ENCODE assay signal across 25 cellular contexts in the genomic region with DNA sequence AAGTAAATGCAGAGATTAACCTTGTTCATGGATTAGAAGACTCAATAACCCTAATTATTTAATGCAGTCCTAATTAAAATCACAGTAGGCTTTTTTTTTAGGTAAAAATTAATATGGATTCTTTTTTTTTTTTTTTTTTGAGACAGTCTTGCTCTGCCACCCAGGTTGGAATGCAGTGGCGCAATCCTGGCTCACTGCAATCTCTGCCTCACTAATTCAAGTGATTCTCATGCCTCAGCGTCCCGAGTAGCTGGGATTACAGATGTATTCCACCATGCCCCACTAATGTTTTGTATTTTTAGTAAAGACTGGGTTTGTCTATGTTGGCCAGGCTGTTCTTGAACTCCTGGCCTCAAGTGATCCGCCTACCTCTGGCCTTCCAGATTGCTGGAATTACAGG.
"Had no signal": no experiment of that assay in that cellular context is flagged by ENCODE, and none has a peak within 500 bp of the region (broad histone marks: within the 10 kb centered on the region; RNA-seq: fewer than 3 reads in every experiment).

No MANE protein-coding gene starts in this region.

- H3K36me3 ChIP-seq: MG63, SJCRH30 had no signal

- H3K4me2 ChIP-seq: KMS-11, SK-N-SH had no signal

- H3K9me3 ChIP-seq: SJCRH30, SK-N-SH had no signal

- H3K27me3 ChIP-seq: MG63, SJCRH30 had no signal

- H3K9ac ChIP-seq: KMS-11, SK-N-SH had no signal

- H3K4me1 ChIP-seq: SJCRH30 had no signal

- H3K27ac ChIP-seq: KMS-11, RWPE1, SJCRH30, VCaP had no signal

- DNase-seq: activated CD4-positive, alpha-beta memory T cell treated with anti-CD3 and anti-CD28 coated beads, Interleukin-2, amount 10 ng/mL, durations not matched to agents 7 days and 5 days; activated CD4-positive, alpha-beta T cell treated with anti-CD3 and anti-CD28 coated beads, Interleukin-2, amount 50 U/mL, for 1 hour; activated CD4-positive, CD25-positive, alpha-beta regulatory T cell; activated CD8-positive, alpha-beta memory T cell treated with anti-CD3 and anti-CD28 coated beads, Interleukin-2, amount 50 U/mL, for 48 hours; activated effector memory CD4-positive, alpha-beta T cell treated with anti-CD3 and anti-CD28 coated beads, Interleukin-2, amount 50 U/mL, for 16 hours; activated naive CD4-positive, alpha-beta T cell treated with Interleukin-2 at 50 U/mL for 16 hours; activated naive CD8-positive, alpha-beta T cell treated with anti-CD3 and anti-CD28 coated beads, Interleukin-2, amount 50 U/mL, for 24 hours; activated T-cell treated with anti-CD3 and anti-CD28 coated beads, Interleukin-2, amount 50 U/mL, for 4 hours; amygdala; MG63; NCI-H1105; NCI-H1436; NCI-H1694 treated with DMSO at 0.1 percent for 48 hours; NCI-H2029 treated with DMSO at 0.1 percent for 48 hours; NCI-H510A treated with DMSO at 0.1 percent for 48 hours; NCI-H69; NK-92 treated with Interleukin-12 subunit alpha and Interleukin-12 subunit beta, amount 100 ng/mL, for 24 hours; OCI-M1; Right ventricle myocardium superior; SJCRH30; SK-N-SH; T-helper 1 cell had no signal

- H3K4me3 ChIP-seq: MG63, SJCRH30 had no signal
